ENCODE assay signal across 8 cellular contexts in the genomic region with DNA sequence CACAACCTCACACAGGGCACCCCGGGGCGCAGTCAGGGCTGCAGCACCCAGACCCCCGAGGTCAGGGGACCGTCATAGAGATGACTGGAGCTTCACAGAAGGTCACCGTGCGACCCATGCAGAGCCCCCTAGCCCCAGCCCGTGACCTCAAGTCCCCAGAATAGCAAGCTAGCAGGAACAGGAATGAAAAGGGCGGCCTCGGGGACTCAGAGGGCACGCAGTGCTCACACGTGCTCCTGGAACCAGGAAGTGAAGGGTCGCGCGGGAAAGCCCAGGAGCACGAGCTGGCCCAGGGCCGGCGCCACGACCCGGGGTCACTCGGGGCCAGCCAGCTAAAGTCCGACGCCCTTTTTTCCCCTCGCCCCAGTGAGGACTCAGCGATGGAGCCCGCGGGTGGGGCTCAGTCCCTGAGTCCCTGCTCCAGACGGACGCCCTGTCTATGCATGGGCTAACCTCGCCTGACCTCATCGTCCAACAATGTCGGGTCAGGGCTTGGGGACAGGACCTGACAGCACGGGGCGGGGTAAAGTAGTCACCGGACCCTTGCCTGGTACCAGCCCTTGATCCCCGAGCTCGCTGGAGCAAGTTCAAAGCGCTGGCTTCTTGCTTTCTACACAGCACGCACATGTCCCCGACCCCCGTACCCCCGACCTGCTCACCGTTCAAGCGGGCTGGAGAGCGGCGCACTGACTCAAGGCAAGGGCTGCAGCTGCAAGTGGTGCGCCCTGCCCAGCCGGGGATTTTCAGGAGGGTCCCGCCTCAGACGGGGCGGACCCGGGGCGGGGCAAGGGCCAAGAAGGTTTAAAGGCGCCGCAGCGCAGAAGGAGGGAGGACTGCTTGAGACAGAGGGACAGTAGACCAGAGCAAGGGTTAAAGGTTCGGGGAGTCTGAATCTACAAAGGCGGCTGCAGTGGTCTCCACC. TPM values are rescaled to one million over a fixed set of nuclear protein-coding genes. Genes with fewer than 3 reads are reported as not detected.
DNase-seq lines count a peak whose midpoint lies in the region; ATAC-seq and TF ChIP-seq lines count a peak whose summit lies in the region.

TAGLN2 (minus strand) TSS at position 717 of the 922 bp plus-strand sequence. CDS start 4,998 bp downstream, outside the sequence.

- H3K4me3 Mint-ChIP-seq in activated naive CD4-positive, alpha-beta T cell treated with anti-CD3 and anti-CD28 coated beads, Interleukin-2, amount 10 ng/mL, durations not matched to agents 7 days and 5 days, result peak within 1 kb of the TSS; percentile 91

- CTCF ChIA-PET in activated naive CD4-positive, alpha-beta T cell treated with anti-CD3 and anti-CD28 coated beads, Interleukin-2, amount 10 ng/mL, durations not matched to agents 7 days and 5 days (lab: Charles Lee), result interaction anchor here (1.3 to 19.5 kb wide), 4 partner anchors 12 to 144 kb away, joined by 4 to 301 read pairs (median 28); partner anchors contain the start of gene DUSP23

- H3K36me3 Mint-ChIP-seq in activated naive CD4-positive, alpha-beta T cell treated with anti-CD3 and anti-CD28 coated beads, Interleukin-2, amount 10 ng/mL, durations not matched to agents 7 days and 5 days, result peaks cover 30% of the 10 kb centered on the region

- peak; percentile 28 for TF ChIP-seq POLR2A in testis (IDR thresholded peaks at IDR 0.05)

- H3K27me3 ChIP-seq in osteoblast (ENCODE audit: insufficient read depth, low read length) (no peaks in the 10 kb centered on the region), testis (no peaks in the 10 kb centered on the region)

- H3K27me3 Mint-ChIP-seq in activated naive CD4-positive, alpha-beta T cell treated with anti-CD3 and anti-CD28 coated beads, Interleukin-2, amount 10 ng/mL, durations not matched to agents 7 days and 5 days, result peaks cover 16% of the 10 kb centered on the region

- H3K9me3 Mint-ChIP-seq in activated naive CD4-positive, alpha-beta T cell treated with anti-CD3 and anti-CD28 coated beads, Interleukin-2, amount 10 ng/mL, durations not matched to agents 7 days and 5 days, result no peaks in the 10 kb centered on the region

- H3K36me3 ChIP-seq in SK-N-MC (ENCODE audit: insufficient read depth, low read length) (peaks cover 3% of the 10 kb centered on the region; the same call in 1 of the 2 replicates), osteoblast (ENCODE audit: insufficient read depth, low read length) (peaks cover 1% of the 10 kb centered on the region), testis (ENCODE audit: low read depth, missing control alignments) (no peaks in the 10 kb centered on the region)

- peak within 1 kb of the TSS; percentile 94 for H3K4me3 ChIP-seq in SK-N-MC
- H3K4me3 ChIP-seq in osteoblast (ENCODE audit: insufficient read depth, low read length), result peak within 1 kb of the TSS; percentile 99
- H3K4me3 ChIP-seq in testis, result peak within 1 kb of the TSS; percentile 64 to 88

- ATAC-seq in GM21526 (IDR thresholded peaks at IDR 0.05; ENCODE audit: low FRiP score, unreplicated experiment), result peak; percentile 60

- H3K27ac Mint-ChIP-seq in activated naive CD4-positive, alpha-beta T cell treated with anti-CD3 and anti-CD28 coated beads, Interleukin-2, amount 10 ng/mL, durations not matched to agents 7 days and 5 days, result peak within 1 kb of the TSS; percentile 94

- peak within 1 kb of the TSS; percentile 91 for H2AFZ ChIP-seq in osteoblast (ENCODE audit: low read length)

- H3K9me3 ChIP-seq in SK-N-MC (ENCODE audit: low read depth, low read length) (no peaks in the 10 kb centered on the region), osteoblast (ENCODE audit: low read depth, low read length) (no peaks in the 10 kb centered on the region), testis (no peaks in the 10 kb centered on the region)

- DNase-seq in DMS53 (lab: John Stamatoyannopoulos, UW) (peak; percentile 90), HuH-7 (ENCODE audit: low spot score) (peak; percentile 93), SK-N-MC (ENCODE audit: low read depth, low spot score) (no peak), germinal center (ENCODE audit: low spot score) (peak; percentile 92), osteoblast (ENCODE audit: insufficient read length, low spot score, missing footprints) (peak; percentile 100), testis (peak; percentile 94)
- DNase-seq in activated naive CD4-positive, alpha-beta T cell treated with anti-CD3 and anti-CD28 coated beads, Interleukin-2, amount 10 ng/mL, durations not matched to agents 7 days and 5 days, result peak; percentile 92

- H3K9ac ChIP-seq in SK-N-MC (ENCODE audit: insufficient read length), result peak within 1 kb of the TSS; percentile 83

- no peak for TF ChIP-seq CTCF in osteoblast (IDR thresholded peaks at IDR 0.05; ENCODE audit: extremely low read depth, low read depth, low read length)
- TF ChIP-seq CTCF in testis (IDR thresholded peaks at IDR 0.05), result peak in 1 of 3 experiments; percentile 5

- intact Hi-C loops in testis (cut with DNase I; ENCODE audit: low total_unique reads), result no loop called here

- H3K4me2 ChIP-seq in osteoblast (ENCODE audit: insufficient read depth, low read length), result peak within 1 kb of the TSS; percentile 95

- 0 to 1% methylated on average over 10 to 53 of the region's 57 CpGs for WGBS in testis, 2 donors

- peaks cover 49% of the 10 kb centered on the region for H3K4me1 Mint-ChIP-seq in activated naive CD4-positive, alpha-beta T cell treated with anti-CD3 and anti-CD28 coated beads, Interleukin-2, amount 10 ng/mL, durations not matched to agents 7 days and 5 days

- H3K27ac ChIP-seq in SK-N-MC (no peak within 1 kb of the TSS), osteoblast (ENCODE audit: low read depth, low read length) (peak within 1 kb of the TSS; percentile 99), testis (peak within 1 kb of the TSS; percentile 74 to 91)

- peaks cover 53% of the 10 kb centered on the region for H3K79me2 ChIP-seq in osteoblast (ENCODE audit: insufficient read depth, low read length)

- H4K20me1 ChIP-seq in osteoblast (ENCODE audit: insufficient read depth, low read length), result peaks cover 27% of the 10 kb centered on the region

- H3K4me1 ChIP-seq in osteoblast (ENCODE audit: insufficient read depth, low read length) (peaks cover 41% of the 10 kb centered on the region), testis (peaks cover 28% of the 10 kb centered on the region)

RNA-seq across cellular contexts. Expression of gene TAGLN2, which starts in this region (rescaled TPM):
- 156 and 159 TPM in 2 replicates for total RNA-seq in osteoblast
- 100 to 1,000 TPM; 204 to 389 TPM for total RNA-seq in testis
- 305 TPM for polyA plus RNA-seq in testis (ENCODE audit: insufficient read depth, low read depth, low replicate concordance)
